22 cellular contexts compared by ENCODE assay signal in genomic region chr14:92573761-92574498, GRCh38.
DNase-seq lines count a peak whose midpoint lies in the region; ATAC-seq and TF ChIP-seq lines count a peak whose summit lies in the region.
"Had no signal": no experiment of that assay in that cellular context is flagged by ENCODE, and none has a peak within 500 bp of the region (broad histone marks: within the 10 kb centered on the region; RNA-seq: fewer than 3 reads in every experiment).

No MANE protein-coding gene starts in this region.

- no peak overlapping the region for H3K18ac ChIP-seq in mesenchymal stem cell (ENCODE audit: low read depth in 1 of 2, low read length in 2 of 2)

- H3K9me3 ChIP-seq in mesenchymal stem cell (ENCODE audit: control insufficient read depth, low read length): no peaks in the 10 kb centered on the region
- H3K9me3 ChIP-seq: ovary, SJCRH30 had no signal

- no peaks in the 10 kb centered on the region for H3K27me3 ChIP-seq in mesenchymal stem cell (ENCODE audit: control insufficient read depth in 1 of 2, insufficient read depth in 1 of 2, low read length in 2 of 2)
- H3K27me3 ChIP-seq: ovary, SJCRH30 had no signal

- no peak overlapping the region for H2BK5ac ChIP-seq in mesenchymal stem cell (ENCODE audit: low read depth, low read length, poor library complexity, severe bottlenecking)

- no peak overlapping the region for H2BK12ac ChIP-seq in mesenchymal stem cell (ENCODE audit: low read length in 2 of 2)

- 93% methylated on average over 8 of the region's 8 CpGs for WGBS in mesenchymal stem cell

- H3K14ac ChIP-seq in mesenchymal stem cell (ENCODE audit: low read length in 2 of 2): no peak overlapping the region

- H2BK120ac ChIP-seq in mesenchymal stem cell (ENCODE audit: low read depth, low read length): no peak overlapping the region

- H3K9me3 Mint-ChIP-seq in stimulated activated naive CD8-positive, alpha-beta T cell treated with anti-CD3 and anti-CD28 coated beads, Interleukin-15, Interleukin-2, amounts not matched to agents 100 ng/mL and 50 ng/mL, for 24 hours: no peaks in the 10 kb centered on the region
- H3K9me3 Mint-ChIP-seq in stimulated activated naive CD8-positive, alpha-beta T cell treated with anti-CD3 and anti-CD28 coated beads, Interleukin-15, amount 100 ng/mL, for 72 hours: no peaks in the 10 kb centered on the region
- H3K9me3 Mint-ChIP-seq: naive B cell had no signal

- peaks cover 4% of the 10 kb centered on the region for H3K4me1 ChIP-seq in mesenchymal stem cell (ENCODE audit: control insufficient read depth, insufficient read depth, low read depth, low read length)
- H3K4me1 ChIP-seq: SJCRH30 had no signal

- H3K36me3 Mint-ChIP-seq in stimulated activated naive CD8-positive, alpha-beta T cell treated with anti-CD3 and anti-CD28 coated beads, Interleukin-15, Interleukin-2, amounts not matched to agents 100 ng/mL and 50 ng/mL, for 24 hours (ENCODE audit: low read depth): peaks cover 49% of the 10 kb centered on the region

- peaks cover 29 to 57% of the 10 kb centered on the region in 2 experiments for H3K36me3 ChIP-seq in mesenchymal stem cell (ENCODE audit: control insufficient read depth in 1 of 2, insufficient read depth in 2 of 2, low read depth in 1 of 2, low read length in 2 of 2)
- H3K36me3 ChIP-seq: ovary, SJCRH30 had no signal

- no peak overlapping the region for H2BK15ac ChIP-seq in mesenchymal stem cell (ENCODE audit: low read depth, poor library complexity, severe bottlenecking)

- H3K23ac ChIP-seq in mesenchymal stem cell (ENCODE audit: low read length in 2 of 2): no peak overlapping the region

- H4K8ac ChIP-seq in mesenchymal stem cell (ENCODE audit: low read length): no peak overlapping the region

- peak overlapping the region; percentile 38 for H3K27ac Mint-ChIP-seq in stimulated activated naive CD8-positive, alpha-beta T cell treated with anti-CD3 and anti-CD28 coated beads, Interleukin-15, Interleukin-2, amounts not matched to agents 100 ng/mL and 50 ng/mL, for 24 hours
- no peak overlapping the region for H3K27ac Mint-ChIP-seq in stimulated activated naive CD8-positive, alpha-beta T cell treated with anti-CD3 and anti-CD28 coated beads, Interleukin-15, amount 100 ng/mL, for 72 hours

- TF ChIP-seq CTCF in GM10266 (IDR thresholded peaks at IDR 0.05; ENCODE audit: control insufficient read depth, insufficient read depth, low read depth, missing control alignments): no peak

- DNase-seq in stimulated activated naive CD8-positive, alpha-beta T cell treated with anti-CD3 and anti-CD28 coated beads, Interleukin-15, amount 100 ng/mL, for 72 hours: no peak
- peak; percentile 82 for DNase-seq in NCI-H69 (lab: John Stamatoyannopoulos, UW)
- peak; percentile 35 for DNase-seq in iPS-NIHi11 (ENCODE audit: low spot score)
- no peak for DNase-seq in HT-29 (ENCODE audit: low spot score)
- no peak for DNase-seq in mesenchymal stem cell
- no peak for DNase-seq in GM10266 (ENCODE audit: extremely low spot score)
- DNase-seq: ACHN; activated CD4-positive, alpha-beta T cell treated with anti-CD3 and anti-CD28 coated beads, Interleukin-2, amount 50 U/mL, for 1 hour; activated gamma-delta T cell treated with Interleukin-2 at 50 U/mL for 16 hours; DMS79; foreskin fibroblast; naive B cell; NCI-H187; NCI-H82; ovary; PC-9; SJCRH30 had no signal

- H3K4me2 ChIP-seq in mesenchymal stem cell (ENCODE audit: low read length, poor library complexity, severe bottlenecking): no peak overlapping the region
- H3K4me2 ChIP-seq: KMS-11, PC-9 had no signal

- H4K91ac ChIP-seq in mesenchymal stem cell (ENCODE audit: low read length): no peak overlapping the region

- no peak overlapping the region for H3K9ac ChIP-seq in mesenchymal stem cell (ENCODE audit: low read length)
- H3K9ac ChIP-seq: KMS-11 had no signal

- H3K27me3 Mint-ChIP-seq in stimulated activated naive CD8-positive, alpha-beta T cell treated with anti-CD3 and anti-CD28 coated beads, Interleukin-15, Interleukin-2, amounts not matched to agents 100 ng/mL and 50 ng/mL, for 24 hours: no peaks in the 10 kb centered on the region
- H3K27me3 Mint-ChIP-seq in stimulated activated naive CD8-positive, alpha-beta T cell treated with anti-CD3 and anti-CD28 coated beads, Interleukin-15, amount 100 ng/mL, for 72 hours: no peaks in the 10 kb centered on the region
- H3K27me3 Mint-ChIP-seq: naive B cell had no signal

- no peak overlapping the region for H2AFZ ChIP-seq in mesenchymal stem cell (ENCODE audit: low read depth, low read length)
- H2AFZ ChIP-seq: PC-9 had no signal

- H3K4me1 Mint-ChIP-seq in stimulated activated naive CD8-positive, alpha-beta T cell treated with anti-CD3 and anti-CD28 coated beads, Interleukin-15, Interleukin-2, amounts not matched to agents 100 ng/mL and 50 ng/mL, for 24 hours (ENCODE audit: low read depth): peaks cover 90% of the 10 kb centered on the region
- peaks cover 100% of the 10 kb centered on the region for H3K4me1 Mint-ChIP-seq in stimulated activated naive CD8-positive, alpha-beta T cell treated with anti-CD3 and anti-CD28 coated beads, Interleukin-15, amount 100 ng/mL, for 72 hours

- H3K4me3 Mint-ChIP-seq in stimulated activated naive CD8-positive, alpha-beta T cell treated with anti-CD3 and anti-CD28 coated beads, Interleukin-15, Interleukin-2, amounts not matched to agents 100 ng/mL and 50 ng/mL, for 24 hours: no peak overlapping the region
- H3K4me3 Mint-ChIP-seq in stimulated activated naive CD8-positive, alpha-beta T cell treated with anti-CD3 and anti-CD28 coated beads, Interleukin-15, amount 100 ng/mL, for 72 hours: no peak overlapping the region
- H3K4me3 Mint-ChIP-seq: CD14-positive monocyte, naive B cell had no signal

- ATAC-seq in stimulated activated naive CD8-positive, alpha-beta T cell treated with anti-CD3 and anti-CD28 coated beads, Interleukin-15, amount 100 ng/mL, for 72 hours: no peak
- ATAC-seq in HG03025 (IDR thresholded peaks at IDR 0.05; ENCODE audit: low FRiP score, unreplicated experiment): no peak
- ATAC-seq: sciatic nerve had no signal

- no peak overlapping the region for H3K4ac ChIP-seq in mesenchymal stem cell (ENCODE audit: low read depth in 1 of 2, low read length in 2 of 2)

- H3K27ac ChIP-seq in mesenchymal stem cell (ENCODE audit: low read length, poor library complexity, severe bottlenecking): no peak overlapping the region
- H3K27ac ChIP-seq: KMS-11, ovary, PC-9, SJCRH30 had no signal

- peaks cover 15% of the 10 kb centered on the region for H3K79me1 ChIP-seq in mesenchymal stem cell (replicated peaks; ENCODE audit: low read length, poor library complexity, severe bottlenecking)

- no peak overlapping the region for H2AK5ac ChIP-seq in mesenchymal stem cell (ENCODE audit: low read length, severe bottlenecking)

- H3K4me3 ChIP-seq in mesenchymal stem cell (ENCODE audit: insufficient read depth in 1 of 2, low read depth in 1 of 2, low read length in 2 of 2): no peak overlapping the region
- H3K4me3 ChIP-seq: ovary, PC-9, SJCRH30 had no signal

Comparison
In these comparisons a context has a peak if more than half of its experiments do, and no peak if none do; other contexts are left out.
1. DNase-seq: peak in NCI-H69 (single experiment) and iPS-NIHi11 (single experiment); none in stimulated activated naive CD8-positive, alpha-beta T cell treated with anti-CD3 and anti-CD28 coated beads, Interleukin-15, amount 100 ng/mL, for 72 hours (0 of 2), HT-29 (single experiment), mesenchymal stem cell (single experiment) and GM10266 (single experiment).